In genomic region chr16:88451586-88452484, GRCh38 we compare ENCODE assay signal across 8 cellular contexts. TPM values are rescaled to one million over a fixed set of nuclear protein-coding genes. Genes with fewer than 3 reads are reported as not detected.
DNase-seq lines count a peak whose midpoint lies in the region; ATAC-seq and TF ChIP-seq lines count a peak whose summit lies in the region.

No MANE protein-coding gene starts in this region.

- H4K20me1 ChIP-seq in GM23338 (replicated peaks; ENCODE audit: insufficient read depth): no peaks in the 10 kb centered on the region; the same call in 1 of the 2 replicates

- peaks cover 9% of the 10 kb centered on the region for H3K4me1 ChIP-seq in GM23338 (ENCODE audit: insufficient read depth)
- peaks cover 27 to 35% of the 10 kb centered on the region in 2 donors for H3K4me1 ChIP-seq in mucosa of rectum (ENCODE audit: control insufficient read depth in 2 of 2, insufficient read depth in 2 of 2, low read length in 2 of 2)

- H3F3A ChIP-seq in GM23338 (replicated peaks; ENCODE audit: low read depth): 0 out of 2 replicates have a peak, but pooled peaks cover 3% of the 10 kb centered on the region

- peak overlapping the region; percentile 96; the same call in 1 of the 2 replicates for H3K27ac ChIP-seq in 22Rv1
- no peak overlapping the region for H3K27ac ChIP-seq in GM23338 (ENCODE audit: low read depth)
- H3K27ac ChIP-seq in mucosa of rectum (ENCODE audit: low read depth in 2 of 2, low read length in 2 of 2): no peak overlapping the region

- DNase-seq in GM23338 (ENCODE audit: low spot score) (no peak), NCI-H510A (lab: John Stamatoyannopoulos, UW) (no peak)
- no peak for DNase-seq in activated naive CD4-positive, alpha-beta T cell treated with anti-CD3 and anti-CD28 coated beads, Interleukin-2, amount 10 ng/mL, durations not matched to agents 7 days and 5 days

- H3K4me3 ChIP-seq in GM23338: peak overlapping the region; percentile 80
- H3K4me3 ChIP-seq in mucosa of rectum (ENCODE audit: low read length in 2 of 2): peak overlapping the region; percentile 65 to 72

- no peaks in the 10 kb centered on the region for H3K36me3 Mint-ChIP-seq in GM23338 (ENCODE audit: low read depth)
- no peaks in the 10 kb centered on the region for H3K36me3 Mint-ChIP-seq in activated naive CD4-positive, alpha-beta T cell treated with anti-CD3 and anti-CD28 coated beads, Interleukin-2, amount 10 ng/mL, durations not matched to agents 7 days and 5 days

- no peak overlapping the region for H3K27ac Mint-ChIP-seq in GM23338
- H3K27ac Mint-ChIP-seq in activated naive CD4-positive, alpha-beta T cell treated with anti-CD3 and anti-CD28 coated beads, Interleukin-2, amount 10 ng/mL, durations not matched to agents 7 days and 5 days: no peak overlapping the region

- CTCF ChIA-PET in activated naive CD4-positive, alpha-beta T cell treated with anti-CD3 and anti-CD28 coated beads, Interleukin-2, amount 10 ng/mL, durations not matched to agents 7 days and 5 days (lab: Charles Lee): no interaction called here

- H3K36me3 ChIP-seq in GM23338 (ENCODE audit: insufficient read depth): no peaks in the 10 kb centered on the region
- H3K36me3 ChIP-seq in mucosa of rectum (ENCODE audit: control insufficient read depth in 2 of 2, insufficient read depth in 2 of 2, low read length in 2 of 2): no peaks in the 10 kb centered on the region

- H3K27me3 ChIP-seq in GM23338 (ENCODE audit: insufficient read depth) (peaks cover 47% of the 10 kb centered on the region), mucosa of rectum (ENCODE audit: control insufficient read depth in 2 of 2, insufficient read depth in 2 of 2, low read length in 2 of 2) (no peaks in the 10 kb centered on the region)

- H3K9me3 ChIP-seq in mucosa of rectum (ENCODE audit: control insufficient read depth in 2 of 2, low read length in 2 of 2): no peaks in the 10 kb centered on the region

- peak overlapping the region; percentile 74 for H3K4me3 Mint-ChIP-seq in GM23338
- H3K4me3 Mint-ChIP-seq in activated naive CD4-positive, alpha-beta T cell treated with anti-CD3 and anti-CD28 coated beads, Interleukin-2, amount 10 ng/mL, durations not matched to agents 7 days and 5 days: peak overlapping the region; percentile 80

- H3K9me2 ChIP-seq in GM23338 (ENCODE audit: insufficient read depth): no peaks in the 10 kb centered on the region

- H2AFZ ChIP-seq in GM23338: peak overlapping the region; percentile 99

- peak overlapping the region in 1 of 2 donors; percentile 79 for H3K9ac ChIP-seq in mucosa of rectum (ENCODE audit: low read depth in 1 of 2, low read length in 2 of 2)

- TF ChIP-seq CTCF in 22Rv1 (IDR thresholded peaks at IDR 0.05) (no peak), GM23338 (conservative IDR thresholded peaks at IDR 0.05; ENCODE audit: low read depth in 2 of 2) (no peak)

- ATAC-seq in GM23338 (no peak), HG03521 (IDR thresholded peaks at IDR 0.05; ENCODE audit: unreplicated experiment) (no peak), HG03139 (IDR thresholded peaks at IDR 0.05; ENCODE audit: unreplicated experiment) (no peak), GM21529 (IDR thresholded peaks at IDR 0.05; ENCODE audit: unreplicated experiment) (no peak)

- no peaks in the 10 kb centered on the region for H3K79me2 ChIP-seq in GM23338 (replicated peaks; ENCODE audit: insufficient read depth)

- peaks cover 14% of the 10 kb centered on the region; the same call in 2 of the 3 replicates for H3K4me1 Mint-ChIP-seq in GM23338
- peaks cover 24% of the 10 kb centered on the region for H3K4me1 Mint-ChIP-seq in activated naive CD4-positive, alpha-beta T cell treated with anti-CD3 and anti-CD28 coated beads, Interleukin-2, amount 10 ng/mL, durations not matched to agents 7 days and 5 days

- peaks cover 43% of the 10 kb centered on the region for H3K27me3 Mint-ChIP-seq in GM23338 (ENCODE audit: insufficient read depth, low read depth, poor library complexity)
- peaks cover 64% of the 10 kb centered on the region for H3K27me3 Mint-ChIP-seq in activated naive CD4-positive, alpha-beta T cell treated with anti-CD3 and anti-CD28 coated beads, Interleukin-2, amount 10 ng/mL, durations not matched to agents 7 days and 5 days

- peak overlapping the region; percentile 77 for H3K4me2 ChIP-seq in GM23338

- H3K9me3 Mint-ChIP-seq in GM23338: peaks cover 3% of the 10 kb centered on the region; the same call in 1 of the 3 replicates
- H3K9me3 Mint-ChIP-seq in activated naive CD4-positive, alpha-beta T cell treated with anti-CD3 and anti-CD28 coated beads, Interleukin-2, amount 10 ng/mL, durations not matched to agents 7 days and 5 days: no peaks in the 10 kb centered on the region

TF ChIP-seq in GM23338, 12 proteins besides CTCF, POLR2A, EP300 and RAD21 (continues in another document):
- TF ChIP-seq, protein P1, sequence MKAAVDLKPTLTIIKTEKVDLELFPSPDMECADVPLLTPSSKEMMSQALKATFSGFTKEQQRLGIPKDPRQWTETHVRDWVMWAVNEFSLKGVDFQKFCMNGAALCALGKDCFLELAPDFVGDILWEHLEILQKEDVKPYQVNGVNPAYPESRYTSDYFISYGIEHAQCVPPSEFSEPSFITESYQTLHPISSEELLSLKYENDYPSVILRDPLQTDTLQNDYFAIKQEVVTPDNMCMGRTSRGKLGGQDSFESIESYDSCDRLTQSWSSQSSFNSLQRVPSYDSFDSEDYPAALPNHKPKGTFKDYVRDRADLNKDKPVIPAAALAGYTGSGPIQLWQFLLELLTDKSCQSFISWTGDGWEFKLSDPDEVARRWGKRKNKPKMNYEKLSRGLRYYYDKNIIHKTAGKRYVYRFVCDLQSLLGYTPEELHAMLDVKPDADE (IDR thresholded peaks at IDR 0.05): no peak
- TF ChIP-seq REST (IDR thresholded peaks at IDR 0.05; ENCODE audit: unreplicated experiment): no peak
- TF ChIP-seq CREB1 (CRISPR knock-in tag; IDR thresholded peaks at IDR 0.05; ENCODE audit: low read depth): no peak
- no peak for TF ChIP-seq EZH2phosphoT487 (IDR thresholded peaks at IDR 0.05; ENCODE audit: unreplicated experiment)
- TF ChIP-seq ZNF331 (CRISPR knock-in tag; IDR thresholded peaks at IDR 0.05; ENCODE audit: low read depth): no peak
- TF ChIP-seq NANOG (IDR thresholded peaks at IDR 0.05; ENCODE audit: borderline replicate concordance): no peak
- no peak for TF ChIP-seq ZNF114 (CRISPR knock-in tag; IDR thresholded peaks at IDR 0.05)
- no peak for TF ChIP-seq EZH2 (IDR thresholded peaks at IDR 0.05; ENCODE audit: low read depth, unreplicated experiment)
- no peak for TF ChIP-seq POLR2AphosphoS5 (IDR thresholded peaks at IDR 0.05; ENCODE audit: low read depth)

RNA-seq across cellular contexts. Expression of gene ZFPM1, which starts 1.2 kb away (rescaled TPM):
- total RNA-seq in GM23338 (2014; rRNA removed; shearing (Covaris generic)): 2.2 and 2.4 TPM in 2 replicates
- 0.53 and 0.61 TPM in 2 replicates for polyA plus RNA-seq in GM23338 (2016; fragmentation: Nextera tagmentation; extraction: Ambion mirVana)
